Comparison of ENCODE assay signal across 17 cellular contexts in genomic region chr9:130304141-130304540, GRCh38. TPM values are rescaled to one million over a fixed set of nuclear protein-coding genes. Genes with fewer than 3 reads are reported as not detected.
DNase-seq lines count a peak whose midpoint lies in the region; ATAC-seq and TF ChIP-seq lines count a peak whose summit lies in the region.
"Had no signal": no experiment of that assay in that cellular context is flagged by ENCODE, and none has a peak within 500 bp of the region (broad histone marks: within the 10 kb centered on the region; RNA-seq: fewer than 3 reads in every experiment).

No MANE protein-coding gene starts in this region.

- peaks cover 0 to 5% (median 0%) of the 10 kb centered on the region in 5 experiments for H3K9me3 Mint-ChIP-seq in brain

- DNase-seq in G401 (ENCODE audit: low spot score) = peak; percentile 11
- DNase-seq: Calu3, DMS79 treated with DMSO at 0.1 percent for 48 hours, GF-D8, Kasumi-1, NCI-H187 treated with DMSO at 0.1 percent for 48 hours, NCI-H2171, NCI-H510A, NCI-H82, SHP77 had no signal

- H3K4me3 Mint-ChIP-seq in brain = peak overlapping the region in 2 of 5 experiments; percentile 6 to 8

- H3K9me3 ChIP-seq in muscle layer of colon (ENCODE audit: low read length) (no peaks in the 10 kb centered on the region), stomach smooth muscle (ENCODE audit: control insufficient read depth in 2 of 2, low read length in 2 of 2) (no peaks in the 10 kb centered on the region)
- H3K9me3 ChIP-seq: A549 had no signal

- TF ChIP-seq CTCF in brain (conservative IDR thresholded peaks at IDR 0.05) = no peak

- H3K27ac Mint-ChIP-seq in brain = peak overlapping the region in 4 of 5 experiments; percentile 9 to 87 (median 46)

- H3K9ac ChIP-seq in muscle layer of colon (ENCODE audit: low read length) (no peak overlapping the region), stomach smooth muscle (ENCODE audit: low read length in 2 of 2) (no peak overlapping the region)

- in situ Hi-C loops in G401 (cut with HindIII; ENCODE audit: low sequenced_read_pairs) = no loop called here

- H3K27me3 ChIP-seq in muscle layer of colon (ENCODE audit: control insufficient read depth in 1 of 2, insufficient read depth in 2 of 2, low read length in 2 of 2) (no peaks in the 10 kb centered on the region), stomach smooth muscle (ENCODE audit: control insufficient read depth in 1 of 2, insufficient read depth in 2 of 2, low read length in 2 of 2) (no peaks in the 10 kb centered on the region)

- peaks cover 6% of the 10 kb centered on the region for H3K27me3 Mint-ChIP-seq in brain

- peaks cover 14% of the 10 kb centered on the region for H3K4me1 Mint-ChIP-seq in brain

- no peak for ATAC-seq in GM18858 (IDR thresholded peaks at IDR 0.05; ENCODE audit: unreplicated experiment)
- ATAC-seq in esophagus mucosa = no peak
- ATAC-seq in GM18873 (IDR thresholded peaks at IDR 0.05; ENCODE audit: low FRiP score, unreplicated experiment) = no peak

- peaks cover 58% of the 10 kb centered on the region for H3K36me3 ChIP-seq in muscle layer of colon (ENCODE audit: insufficient read depth, low read length)
- H3K36me3 ChIP-seq in stomach smooth muscle (ENCODE audit: control insufficient read depth in 2 of 2, insufficient read depth in 2 of 2, low read length in 2 of 2) = peaks cover 4 to 10% of the 10 kb centered on the region in 2 donors

- H3K27ac ChIP-seq in muscle layer of colon (ENCODE audit: low read depth, low read length) (peak overlapping the region; percentile 86), stomach smooth muscle (ENCODE audit: low read length) (peak overlapping the region; percentile 37)
- H3K27ac ChIP-seq: A549 had no signal

- H3K4me3 ChIP-seq in muscle layer of colon (ENCODE audit: low read depth in 1 of 2, low read length in 2 of 2) = no peak overlapping the region
- H3K4me3 ChIP-seq in stomach smooth muscle (ENCODE audit: low read length in 2 of 2) = no peak overlapping the region
- H3K4me3 ChIP-seq: A549 had no signal

- peaks cover 52% of the 10 kb centered on the region for H3K4me1 ChIP-seq in muscle layer of colon (ENCODE audit: insufficient read depth, low read length)
- peaks cover 39% of the 10 kb centered on the region for H3K4me1 ChIP-seq in stomach smooth muscle (ENCODE audit: control insufficient read depth, insufficient read depth, low read length)
- H3K4me1 ChIP-seq: A549 had no signal

- H3K36me3 Mint-ChIP-seq in brain = no peaks in the 10 kb centered on the region

RNA-seq across cellular contexts. Expression of gene HMCN2, which starts 38.6 kb away (rescaled TPM):
- total RNA-seq in G401 (2014; rRNA removed; shearing (Covaris generic)) = 0.07 TPM in 1 of 2 replicates, not detected in the other
- 0.34 TPM for polyA plus RNA-seq in brain (ENCODE audit: insufficient read depth, low read depth, low replicate concordance)
- 1.6 TPM for total RNA-seq in esophagus mucosa
- total RNA-seq: Calu3 had no signal
